In the genomic region with DNA sequence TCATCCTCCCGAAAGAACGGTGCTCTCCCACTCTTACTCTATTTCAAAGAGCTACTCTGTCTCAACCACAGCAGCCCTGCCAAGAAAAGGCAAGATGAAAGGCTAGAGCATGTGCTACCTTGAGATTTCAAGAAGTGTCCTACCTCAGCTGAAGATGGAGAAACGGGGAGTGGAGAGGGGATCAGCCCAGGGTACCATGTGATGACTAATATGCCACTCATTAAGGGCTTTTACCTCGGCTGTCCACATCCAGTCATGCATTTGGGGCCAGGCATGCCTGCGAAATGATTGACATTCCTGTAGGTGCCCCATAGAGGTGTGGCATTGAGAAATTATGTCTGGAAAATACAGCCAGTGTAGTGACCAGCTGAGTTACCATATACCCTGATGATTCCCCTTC, we compare ENCODE assay signal across 22 cellular contexts.
"Had no signal": no experiment of that assay in that cellular context is flagged by ENCODE, and none has a peak within 500 bp of the region (broad histone marks: within the 10 kb centered on the region; RNA-seq: fewer than 3 reads in every experiment).

No MANE protein-coding gene starts in this region.

- H3K4me1 ChIP-seq: ascending aorta, right atrium auricular region had no signal

- H3K4me3 ChIP-seq: ascending aorta, esophagus squamous epithelium, hepatocyte, right atrium auricular region, skin epidermis had no signal

- ATAC-seq: activated CD8-positive, alpha-beta T cell treated with anti-CD3 and anti-CD28 coated beads, Interleukin-2, amount 10 ng/mL, durations not matched to agents 7 days and 5 days; left colon; stimulated activated naive CD8-positive, alpha-beta T cell treated with anti-CD3 and anti-CD28 coated beads, Interleukin-15, amount 100 ng/mL, for 72 hours had no signal

- H3K27ac ChIP-seq: ascending aorta, esophagus squamous epithelium, hepatocyte, right atrium auricular region had no signal

- DNase-seq: activated CD4-positive, alpha-beta T cell treated with anti-CD3 and anti-CD28 coated beads, Interleukin-2, amount 10 ng/mL, durations not matched to agents 24 days and 14 days; activated CD4-positive, CD25-positive, alpha-beta regulatory T cell; activated CD8-positive, alpha-beta T cell treated with anti-CD3 and anti-CD28 coated beads, Interleukin-2, amount 10 ng/mL, durations not matched to agents 7 days and 5 days; activated naive CD4-positive, alpha-beta T cell treated with anti-CD3 and anti-CD28 coated beads for 36 hours; activated T-cell treated with anti-CD3 and anti-CD28 coated beads, Interleukin-2, amount 50 U/mL, for 24 hours; cerebellar nuclear complex; cortex of kidney; effector CD8-positive, alpha-beta T cell; esophagus squamous epithelium; left colon; midbrain; occipital lobe; posterior cingulate gyrus; stimulated activated CD4-positive, alpha-beta T cell treated with anti-CD3 and anti-CD28 coated beads, Interleukin-15, amount 100 ng/mL, for 24 hours; stimulated activated CD4-positive, alpha-beta T cell treated with anti-CD3 and anti-CD28 coated beads, Interleukin-2, amount 100 ng/mL, for 48 hours; stimulated activated naive CD8-positive, alpha-beta T cell treated with anti-CD3 and anti-CD28 coated beads, Interleukin-15, amount 100 ng/mL, for 72 hours; T-helper 1 cell; T-helper 9 cell had no signal

- H3K9me3 ChIP-seq: ascending aorta, esophagus squamous epithelium, right atrium auricular region had no signal

- H3K27me3 ChIP-seq: ascending aorta, esophagus squamous epithelium, hepatocyte, right atrium auricular region had no signal

- H3K36me3 ChIP-seq: ascending aorta, esophagus squamous epithelium, right atrium auricular region had no signal
